ENCODE assay signal across 23 cellular contexts in genomic region chr2:65850695-65851094, GRCh38.
DNase-seq lines count a peak whose midpoint lies in the region; ATAC-seq, FAIRE-seq and TF ChIP-seq lines count a peak whose summit lies in the region.
"Had no signal": no experiment of that assay in that cellular context is flagged by ENCODE, and none has a peak within 500 bp of the region (broad histone marks: within the 10 kb centered on the region; RNA-seq: fewer than 3 reads in every experiment).

No MANE protein-coding gene starts in this region.

- H3K9me3 ChIP-seq in mammary epithelial cell (replicated peaks; ENCODE audit: insufficient read depth, low read length): no peaks in the 10 kb centered on the region
- no peaks in the 10 kb centered on the region for H3K9me3 ChIP-seq in transverse colon
- H3K9me3 ChIP-seq: A549; BLaER1 treated with 17β-estradiol and CSF1 and Interleukin-3, amounts not matched to agents 10 nM and 100 nM; Caco-2 had no signal

- no peak overlapping the region for H2AFZ ChIP-seq in mammary epithelial cell (ENCODE audit: low read depth, low read length)

- intact Hi-C loops in mammary epithelial cell (cut with micrococcal nuclease): no loop called here
- intact Hi-C loops in MCF 10A (cut with micrococcal nuclease): no loop called here
- intact Hi-C loops in transverse colon (cut with DNase I; ENCODE audit: low total_unique reads): no loop called here

- H3K36me3 ChIP-seq in mammary epithelial cell (ENCODE audit: insufficient read depth, low read length): no peaks in the 10 kb centered on the region
- no peaks in the 10 kb centered on the region for H3K36me3 ChIP-seq in bronchial epithelial cell (ENCODE audit: control insufficient read depth, insufficient read depth, low read length)
- H3K36me3 ChIP-seq in transverse colon: no peaks in the 10 kb centered on the region
- H3K36me3 ChIP-seq: BLaER1 treated with 17β-estradiol and CSF1 and Interleukin-3, amounts not matched to agents 10 nM and 100 nM had no signal

- H3K4me1 Mint-ChIP-seq in MCF 10A (ENCODE audit: insufficient read depth, unreplicated experiment): no peaks in the 10 kb centered on the region
- H3K4me1 Mint-ChIP-seq: B cell had no signal

- CTCF ChIA-PET in mammary epithelial cell (lab: Charles Lee; ENCODE audit: low non-redundant PET): no interaction called here
- CTCF ChIA-PET in MCF 10A (lab: Yijun Ruan, JAX): interaction anchor here (0.8 kb wide), 1 partner anchor 12 kb away, joined by 4 read pairs; no protein-coding TSS in a partner anchor

- no peak for FAIRE-seq in bronchial epithelial cell (lab: Jason Lieb, UNC)
- FAIRE-seq: A549, D721Med, G401.6, GM12891, GM19239 had no signal

- no peaks in the 10 kb centered on the region for H3K27me3 Mint-ChIP-seq in MCF 10A (ENCODE audit: insufficient read depth, unreplicated experiment)

- H3K27ac Mint-ChIP-seq in MCF 10A (ENCODE audit: low read depth, unreplicated experiment): no peak overlapping the region
- H3K27ac Mint-ChIP-seq: B cell; CD4-positive, alpha-beta T cell; CD8-positive, alpha-beta T cell had no signal

- H3K4me3 ChIP-seq in mammary epithelial cell (replicated peaks in 1 of 3; ENCODE audit: insufficient read depth in 1 of 3, low read depth in 2 of 3, low read length in 3 of 3) (no peak overlapping the region), bronchial epithelial cell (ENCODE audit: low read depth, low read length) (no peak overlapping the region), transverse colon (no peak overlapping the region)
- H3K4me3 ChIP-seq: A549; BLaER1 treated with 17β-estradiol and CSF1 and Interleukin-3, amounts not matched to agents 10 nM and 100 nM had no signal

- no peak for ATAC-seq in GM21825 (IDR thresholded peaks at IDR 0.05; ENCODE audit: unreplicated experiment)
- no peak for ATAC-seq in GM19455 (IDR thresholded peaks at IDR 0.05; ENCODE audit: unreplicated experiment)
- ATAC-seq: A549; CD8-positive, alpha-beta T cell had no signal

- H3K27ac ChIP-seq in mammary epithelial cell (ENCODE audit: insufficient read depth, low read depth, low read length) (no peak overlapping the region), epithelial cell of prostate (no peak overlapping the region), transverse colon (no peak overlapping the region)
- H3K27ac ChIP-seq: 22Rv1; A549; BLaER1 treated with 17β-estradiol and CSF1 and Interleukin-3, amounts not matched to agents 10 nM and 100 nM; C4-2B had no signal

- no peak overlapping the region for H3K4me2 ChIP-seq in mammary epithelial cell (ENCODE audit: insufficient read depth, low read depth, low read length)
- H3K4me2 ChIP-seq: A549; BLaER1 treated with 17β-estradiol and CSF1 and Interleukin-3, amounts not matched to agents 10 nM and 100 nM had no signal

- no peak for TF ChIP-seq POLR2A in transverse colon (IDR thresholded peaks at IDR 0.05)

- no peaks in the 10 kb centered on the region for H3K36me3 Mint-ChIP-seq in MCF 10A (ENCODE audit: insufficient read depth, unreplicated experiment)
- H3K36me3 Mint-ChIP-seq: CD8-positive, alpha-beta T cell had no signal

- DNase-seq in mammary epithelial cell (peak; percentile 17), MCF 10A (ENCODE audit: unreplicated experiment) (no peak), bronchial epithelial cell (ENCODE audit: low read depth) (peak; percentile 28), epithelial cell of prostate (ENCODE audit: low read depth, low spot score) (peak; percentile 43), transverse colon (no peak)
- DNase-seq: AML-193; Caco-2; Calu3; CD4-positive, alpha-beta T cell; CD8-positive, alpha-beta T cell; DMS79 treated with DMSO at 0.1 percent for 48 hours; GF-D8 had no signal

- in situ Hi-C loops in mammary epithelial cell (cut with MboI; ENCODE audit: low sequenced_read_pairs in 2 of 2): no loop called here
- in situ Hi-C loops in transverse colon (cut with MboI; ENCODE audit: low pct_ligation_motif_present in 1 of 4, low pct_unique_long_range_greater_than_20kb in 1 of 4, low sequenced_read_pairs in 3 of 4): no loop called here

- dilution Hi-C loops in mammary epithelial cell (cut with HindIII; ENCODE audit: low sequenced_read_pairs): no loop called here

- no peak overlapping the region for H3K4me3 Mint-ChIP-seq in MCF 10A (ENCODE audit: unreplicated experiment)
- H3K4me3 Mint-ChIP-seq: B cell; CD4-positive, alpha-beta T cell; CD8-positive, alpha-beta T cell had no signal

- TF ChIP-seq EP300 in transverse colon (IDR thresholded peaks at IDR 0.05; ENCODE audit: low read depth): no peak

- H3K9me3 Mint-ChIP-seq in MCF 10A (ENCODE audit: unreplicated experiment): no peaks in the 10 kb centered on the region
- H3K9me3 Mint-ChIP-seq: CD4-positive, alpha-beta T cell; CD8-positive, alpha-beta T cell had no signal

- POLR2A ChIA-PET in MCF 10A (lab: Yijun Ruan, JAX): no interaction called here

- no peaks in the 10 kb centered on the region for H4K20me1 ChIP-seq in mammary epithelial cell (ENCODE audit: insufficient read depth, low read length)
- H4K20me1 ChIP-seq: BLaER1 treated with 17β-estradiol and CSF1 and Interleukin-3, amounts not matched to agents 10 nM and 100 nM had no signal

- BruUV-seq in mammary epithelial cell (replicated peaks; lab: Mats Ljungman, UMichigan): no TSS peak
- BruUV-seq in MCF 10A (replicated peaks; lab: Mats Ljungman, UMichigan): no TSS peak

- no peaks in the 10 kb centered on the region for H3K27me3 ChIP-seq in mammary epithelial cell (ENCODE audit: insufficient read depth, low read length)
- H3K27me3 ChIP-seq in bronchial epithelial cell (ENCODE audit: control insufficient read depth, insufficient read depth, low read length): no peaks in the 10 kb centered on the region
- H3K27me3 ChIP-seq in transverse colon: no peaks in the 10 kb centered on the region
- H3K27me3 ChIP-seq: BLaER1 treated with 17β-estradiol and CSF1 and Interleukin-3, amounts not matched to agents 10 nM and 100 nM had no signal

- no peaks in the 10 kb centered on the region for H3K79me2 ChIP-seq in mammary epithelial cell (ENCODE audit: insufficient read depth, low read length)

- no peak overlapping the region for H3K9ac ChIP-seq in mammary epithelial cell (ENCODE audit: insufficient read depth, low read length)
- H3K9ac ChIP-seq: BLaER1 treated with 17β-estradiol and CSF1 and Interleukin-3, amounts not matched to agents 10 nM and 100 nM had no signal

- no peak for TF ChIP-seq CTCF in mammary epithelial cell (conservative IDR thresholded peaks at IDR 0.05 in 1 of 2, IDR thresholded peaks at IDR 0.05 in 1 of 2; ENCODE audit: extremely low read depth in 1 of 2, insufficient read depth in 1 of 2, low read depth in 1 of 2, low read length in 2 of 2)
- no peak for TF ChIP-seq CTCF in MCF 10A (IDR thresholded peaks at IDR 0.05; ENCODE audit: unreplicated experiment)
- no peak for TF ChIP-seq CTCF in bronchial epithelial cell (IDR thresholded peaks at IDR 0.05; ENCODE audit: insufficient read depth, low read length, severe bottlenecking)
- no peak for TF ChIP-seq CTCF in transverse colon (IDR thresholded peaks at IDR 0.05)

- H3K4me1 ChIP-seq in mammary epithelial cell (ENCODE audit: insufficient read depth, low read length): no peaks in the 10 kb centered on the region
- H3K4me1 ChIP-seq in transverse colon: no peaks in the 10 kb centered on the region
- H3K4me1 ChIP-seq: A549; BLaER1 treated with 17β-estradiol and CSF1 and Interleukin-3, amounts not matched to agents 10 nM and 100 nM; Caco-2 had no signal

Comparison
In these comparisons a context has a peak if more than half of its experiments do, and no peak if none do; other contexts are left out.
1. DNase-seq: peak in mammary epithelial cell (single experiment), bronchial epithelial cell (single experiment) and epithelial cell of prostate (single experiment); none in MCF 10A (single experiment) and transverse colon (single experiment).